15 cellular contexts compared by ENCODE assay signal in the genomic region with DNA sequence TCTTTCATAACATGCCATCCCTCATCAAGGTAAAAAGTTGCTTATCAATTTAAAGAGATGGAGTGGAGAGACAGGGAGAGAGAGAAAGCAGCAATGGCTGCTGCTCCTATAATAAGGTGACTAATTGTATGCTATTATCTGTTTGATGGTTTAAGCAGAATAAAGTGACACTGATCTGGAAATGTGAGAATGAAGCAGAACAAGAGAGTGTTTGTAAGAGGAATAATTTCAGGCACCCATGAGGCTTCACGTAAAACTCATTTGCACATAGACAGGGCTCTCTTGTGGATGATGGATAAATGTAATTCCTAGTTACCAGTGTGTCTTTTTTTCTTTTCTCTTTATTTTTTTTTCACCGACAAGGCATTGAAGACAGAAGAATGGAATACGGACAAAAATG.
"Had no signal": no experiment of that assay in that cellular context is flagged by ENCODE, and none has a peak within 500 bp of the region (broad histone marks: within the 10 kb centered on the region; RNA-seq: fewer than 3 reads in every experiment).

No MANE protein-coding gene starts in this region.

- DNase-seq: activated CD4-positive, alpha-beta memory T cell treated with anti-CD3 and anti-CD28 coated beads for 36 hours; activated CD4-positive, alpha-beta T cell treated with anti-CD3 and anti-CD28 coated beads for 48 hours; activated effector memory CD4-positive, alpha-beta T cell treated with Interleukin-2 at 50 U/mL for 16 hours; activated naive CD4-positive, alpha-beta T cell treated with anti-CD3 and anti-CD28 coated beads for 36 hours; activated naive CD8-positive, alpha-beta T cell treated with anti-CD3 and anti-CD28 coated beads, Interleukin-2, amount 10 ng/mL, durations not matched to agents 7 days and 5 days; activated T-cell treated with anti-CD3 and anti-CD28 coated beads, Interleukin-2, amount 50 U/mL, for 48 hours; amniotic stem cell; colonic mucosa; dorsolateral prefrontal cortex; heart right ventricle; islet precursor cell; left cardiac atrium; stimulated activated CD4-positive, alpha-beta T cell treated with anti-CD3 and anti-CD28 coated beads, Interleukin-12 subunit alpha, Interleukin-12 subunit beta, amount 100 ng/mL, for 4 hours; thyroid gland had no signal

- ATAC-seq: gastroesophageal sphincter, heart right ventricle, left cardiac atrium had no signal
